In the genomic region with DNA sequence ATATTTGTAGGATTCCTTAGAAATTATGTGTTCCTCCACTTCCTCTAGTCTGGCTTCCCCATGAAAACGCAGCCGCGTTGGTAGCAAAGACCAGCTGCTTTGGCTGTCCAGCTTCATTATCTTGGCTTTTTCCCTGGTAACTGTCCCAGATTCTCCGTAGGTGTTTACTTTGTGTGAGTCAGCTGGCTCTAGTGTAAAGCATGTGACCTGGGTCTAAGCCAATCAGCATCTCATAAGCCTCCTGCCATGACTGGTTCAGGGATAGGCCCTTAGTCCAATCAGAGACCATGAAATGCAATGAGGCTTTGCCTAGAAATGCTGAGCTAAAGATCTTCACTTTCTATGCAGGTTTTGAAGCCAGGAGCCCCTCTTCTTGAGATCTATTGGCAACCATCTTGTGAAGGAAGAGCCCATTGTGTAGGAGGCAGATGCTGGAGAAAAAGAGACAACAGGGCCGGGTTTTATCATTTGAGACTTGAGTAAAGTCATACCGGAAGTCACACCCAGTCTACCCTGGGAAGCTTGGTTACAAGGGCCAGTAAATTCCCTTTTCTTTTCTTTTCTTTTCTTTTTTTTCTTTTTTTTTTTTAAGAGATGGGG, we compare ENCODE assay signal across 8 cellular contexts.
DNase-seq lines count a peak whose midpoint lies in the region; ATAC-seq and TF ChIP-seq lines count a peak whose summit lies in the region.
"Had no signal": no experiment of that assay in that cellular context is flagged by ENCODE, and none has a peak within 500 bp of the region (broad histone marks: within the 10 kb centered on the region; RNA-seq: fewer than 3 reads in every experiment).

No MANE protein-coding gene starts in this region.

- no peak for TF ChIP-seq CTCF in HFF-Myc (IDR thresholded peaks at IDR 0.05; ENCODE audit: low read depth, low read length, missing control alignments)

- H3K27ac Mint-ChIP-seq in activated CD8-positive, alpha-beta T cell treated with anti-CD3 and anti-CD28 coated beads, Interleukin-2, amount 10 ng/mL, durations not matched to agents 7 days and 5 days: no peak overlapping the region
- H3K27ac Mint-ChIP-seq: activated naive CD8-positive, alpha-beta T cell treated with anti-CD3 and anti-CD28 coated beads, Interleukin-2, amount 10 ng/mL, durations not matched to agents 7 days and 5 days had no signal

- no peak overlapping the region for H3K4me3 ChIP-seq in HFF-Myc (replicated peaks; ENCODE audit: low read depth, low read length)

- peaks cover 4% of the 10 kb centered on the region for H3K27me3 Mint-ChIP-seq in activated CD8-positive, alpha-beta T cell treated with anti-CD3 and anti-CD28 coated beads, Interleukin-2, amount 10 ng/mL, durations not matched to agents 7 days and 5 days (ENCODE audit: low read depth)

- ATAC-seq in SK-N-SH treated with all-trans-retinoic acid at 6 μM for 48 hours: peak; percentile 72
- ATAC-seq in left ventricle myocardium superior: peak; percentile 97
- no peak for ATAC-seq in activated CD8-positive, alpha-beta T cell treated with anti-CD3 and anti-CD28 coated beads, Interleukin-2, amount 10 ng/mL, durations not matched to agents 7 days and 5 days
- no peak for ATAC-seq in HG02938 (IDR thresholded peaks at IDR 0.05; ENCODE audit: unreplicated experiment)
- no peak for ATAC-seq in activated CD4-positive, CD25-positive, alpha-beta regulatory T cell treated with anti-CD3 and anti-CD28 coated beads, Interleukin-2, amount 50 U/mL, for 24 hours

- POLR2A ChIA-PET in activated CD8-positive, alpha-beta T cell treated with anti-CD3 and anti-CD28 coated beads, Interleukin-2, amount 10 ng/mL, durations not matched to agents 7 days and 5 days (lab: Charles Lee): no interaction called here

- intact Hi-C loops in left ventricle myocardium superior (cut with micrococcal nuclease): no loop called here

- no peak overlapping the region for H3K4me3 Mint-ChIP-seq in activated CD8-positive, alpha-beta T cell treated with anti-CD3 and anti-CD28 coated beads, Interleukin-2, amount 10 ng/mL, durations not matched to agents 7 days and 5 days
- H3K4me3 Mint-ChIP-seq: activated naive CD8-positive, alpha-beta T cell treated with anti-CD3 and anti-CD28 coated beads, Interleukin-2, amount 10 ng/mL, durations not matched to agents 7 days and 5 days had no signal

- H3K4me1 Mint-ChIP-seq in activated CD8-positive, alpha-beta T cell treated with anti-CD3 and anti-CD28 coated beads, Interleukin-2, amount 10 ng/mL, durations not matched to agents 7 days and 5 days (ENCODE audit: low read depth): peaks cover 6% of the 10 kb centered on the region

- peaks cover 2% of the 10 kb centered on the region for H3K9me3 Mint-ChIP-seq in activated CD8-positive, alpha-beta T cell treated with anti-CD3 and anti-CD28 coated beads, Interleukin-2, amount 10 ng/mL, durations not matched to agents 7 days and 5 days (ENCODE audit: insufficient read depth)

- DNase-seq in HFF-Myc (ENCODE audit: extremely low read depth, low read depth): peak; percentile 96
- DNase-seq in left ventricle myocardium superior: peak; percentile 64
- DNase-seq in smooth muscle cell of the brain vasculature (ENCODE audit: low read depth, low spot score): peak; percentile 20
- no peak for DNase-seq in activated CD8-positive, alpha-beta T cell treated with anti-CD3 and anti-CD28 coated beads, Interleukin-2, amount 10 ng/mL, durations not matched to agents 7 days and 5 days
- DNase-seq: activated naive CD8-positive, alpha-beta T cell treated with anti-CD3 and anti-CD28 coated beads, Interleukin-2, amount 10 ng/mL, durations not matched to agents 7 days and 5 days had no signal

- no peaks in the 10 kb centered on the region for H3K36me3 Mint-ChIP-seq in activated CD8-positive, alpha-beta T cell treated with anti-CD3 and anti-CD28 coated beads, Interleukin-2, amount 10 ng/mL, durations not matched to agents 7 days and 5 days (ENCODE audit: low read depth)

- CTCF ChIA-PET in activated CD8-positive, alpha-beta T cell treated with anti-CD3 and anti-CD28 coated beads, Interleukin-2, amount 10 ng/mL, durations not matched to agents 7 days and 5 days (lab: Charles Lee): interaction anchor here (1.2 kb wide), 1 partner anchor 138 kb away, joined by 3 read pairs; no protein-coding TSS in a partner anchor

TF ChIP-seq in SK-N-SH treated with all-trans-retinoic acid at 6 μM for 48 hours, 23 proteins besides CTCF, POLR2A, EP300 and RAD21:
- TF ChIP-seq BACH2 (CRISPR knock-in tag; IDR thresholded peaks at IDR 0.05; ENCODE audit: borderline replicate concordance): no peak
- TF ChIP-seq OSR1 (CRISPR knock-in tag; IDR thresholded peaks at IDR 0.05): no peak
- no peak for TF ChIP-seq ZNF565 (CRISPR knock-in tag; conservative IDR thresholded peaks at IDR 0.05; ENCODE audit: low read depth)
- TF ChIP-seq GLIS3 (CRISPR knock-in tag; IDR thresholded peaks at IDR 0.05): no peak
- TF ChIP-seq ZC3H10 (CRISPR knock-in tag; IDR thresholded peaks at IDR 0.05): no peak
- TF ChIP-seq PPARA (CRISPR knock-in tag; IDR thresholded peaks at IDR 0.05; ENCODE audit: borderline replicate concordance): no peak
- TF ChIP-seq, protein P1, sequence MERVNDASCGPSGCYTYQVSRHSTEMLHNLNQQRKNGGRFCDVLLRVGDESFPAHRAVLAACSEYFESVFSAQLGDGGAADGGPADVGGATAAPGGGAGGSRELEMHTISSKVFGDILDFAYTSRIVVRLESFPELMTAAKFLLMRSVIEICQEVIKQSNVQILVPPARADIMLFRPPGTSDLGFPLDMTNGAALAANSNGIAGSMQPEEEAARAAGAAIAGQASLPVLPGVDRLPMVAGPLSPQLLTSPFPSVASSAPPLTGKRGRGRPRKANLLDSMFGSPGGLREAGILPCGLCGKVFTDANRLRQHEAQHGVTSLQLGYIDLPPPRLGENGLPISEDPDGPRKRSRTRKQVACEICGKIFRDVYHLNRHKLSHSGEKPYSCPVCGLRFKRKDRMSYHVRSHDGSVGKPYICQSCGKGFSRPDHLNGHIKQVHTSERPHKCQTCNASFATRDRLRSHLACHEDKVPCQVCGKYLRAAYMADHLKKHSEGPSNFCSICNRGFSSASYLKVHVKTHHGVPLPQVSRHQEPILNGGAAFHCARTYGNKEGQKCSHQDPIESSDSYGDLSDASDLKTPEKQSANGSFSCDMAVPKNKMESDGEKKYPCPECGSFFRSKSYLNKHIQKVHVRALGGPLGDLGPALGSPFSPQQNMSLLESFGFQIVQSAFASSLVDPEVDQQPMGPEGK (CRISPR knock-in tag; IDR thresholded peaks at IDR 0.05; ENCODE audit: borderline replicate concordance): no peak
- TF ChIP-seq, protein P2, sequence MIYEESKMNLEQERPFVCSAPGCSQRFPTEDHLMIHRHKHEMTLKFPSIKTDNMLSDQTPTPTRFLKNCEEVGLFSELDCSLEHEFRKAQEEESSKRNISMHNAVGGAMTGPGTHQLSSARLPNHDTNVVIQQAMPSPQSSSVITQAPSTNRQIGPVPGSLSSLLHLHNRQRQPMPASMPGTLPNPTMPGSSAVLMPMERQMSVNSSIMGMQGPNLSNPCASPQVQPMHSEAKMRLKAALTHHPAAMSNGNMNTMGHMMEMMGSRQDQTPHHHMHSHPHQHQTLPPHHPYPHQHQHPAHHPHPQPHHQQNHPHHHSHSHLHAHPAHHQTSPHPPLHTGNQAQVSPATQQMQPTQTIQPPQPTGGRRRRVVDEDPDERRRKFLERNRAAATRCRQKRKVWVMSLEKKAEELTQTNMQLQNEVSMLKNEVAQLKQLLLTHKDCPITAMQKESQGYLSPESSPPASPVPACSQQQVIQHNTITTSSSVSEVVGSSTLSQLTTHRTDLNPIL (CRISPR knock-in tag; IDR thresholded peaks at IDR 0.05; ENCODE audit: low read depth): no peak
- TF ChIP-seq, protein P3, sequence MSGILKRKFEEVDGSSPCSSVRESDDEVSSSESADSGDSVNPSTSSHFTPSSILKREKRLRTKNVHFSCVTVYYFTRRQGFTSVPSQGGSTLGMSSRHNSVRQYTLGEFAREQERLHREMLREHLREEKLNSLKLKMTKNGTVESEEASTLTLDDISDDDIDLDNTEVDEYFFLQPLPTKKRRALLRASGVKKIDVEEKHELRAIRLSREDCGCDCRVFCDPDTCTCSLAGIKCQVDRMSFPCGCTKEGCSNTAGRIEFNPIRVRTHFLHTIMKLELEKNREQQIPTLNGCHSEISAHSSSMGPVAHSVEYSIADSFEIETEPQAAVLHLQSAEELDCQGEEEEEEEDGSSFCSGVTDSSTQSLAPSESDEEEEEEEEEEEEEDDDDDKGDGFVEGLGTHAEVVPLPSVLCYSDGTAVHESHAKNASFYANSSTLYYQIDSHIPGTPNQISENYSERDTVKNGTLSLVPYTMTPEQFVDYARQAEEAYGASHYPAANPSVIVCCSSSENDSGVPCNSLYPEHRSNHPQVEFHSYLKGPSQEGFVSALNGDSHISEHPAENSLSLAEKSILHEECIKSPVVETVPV (CRISPR knock-in tag; IDR thresholded peaks at IDR 0.05): no peak
- TF ChIP-seq TCF4 (CRISPR knock-in tag; IDR thresholded peaks at IDR 0.05; ENCODE audit: borderline replicate concordance): no peak
- no peak for TF ChIP-seq RARB (CRISPR knock-in tag; IDR thresholded peaks at IDR 0.05)
- TF ChIP-seq ZNF70 (CRISPR knock-in tag; IDR thresholded peaks at IDR 0.05): no peak
- TF ChIP-seq, protein P4, sequence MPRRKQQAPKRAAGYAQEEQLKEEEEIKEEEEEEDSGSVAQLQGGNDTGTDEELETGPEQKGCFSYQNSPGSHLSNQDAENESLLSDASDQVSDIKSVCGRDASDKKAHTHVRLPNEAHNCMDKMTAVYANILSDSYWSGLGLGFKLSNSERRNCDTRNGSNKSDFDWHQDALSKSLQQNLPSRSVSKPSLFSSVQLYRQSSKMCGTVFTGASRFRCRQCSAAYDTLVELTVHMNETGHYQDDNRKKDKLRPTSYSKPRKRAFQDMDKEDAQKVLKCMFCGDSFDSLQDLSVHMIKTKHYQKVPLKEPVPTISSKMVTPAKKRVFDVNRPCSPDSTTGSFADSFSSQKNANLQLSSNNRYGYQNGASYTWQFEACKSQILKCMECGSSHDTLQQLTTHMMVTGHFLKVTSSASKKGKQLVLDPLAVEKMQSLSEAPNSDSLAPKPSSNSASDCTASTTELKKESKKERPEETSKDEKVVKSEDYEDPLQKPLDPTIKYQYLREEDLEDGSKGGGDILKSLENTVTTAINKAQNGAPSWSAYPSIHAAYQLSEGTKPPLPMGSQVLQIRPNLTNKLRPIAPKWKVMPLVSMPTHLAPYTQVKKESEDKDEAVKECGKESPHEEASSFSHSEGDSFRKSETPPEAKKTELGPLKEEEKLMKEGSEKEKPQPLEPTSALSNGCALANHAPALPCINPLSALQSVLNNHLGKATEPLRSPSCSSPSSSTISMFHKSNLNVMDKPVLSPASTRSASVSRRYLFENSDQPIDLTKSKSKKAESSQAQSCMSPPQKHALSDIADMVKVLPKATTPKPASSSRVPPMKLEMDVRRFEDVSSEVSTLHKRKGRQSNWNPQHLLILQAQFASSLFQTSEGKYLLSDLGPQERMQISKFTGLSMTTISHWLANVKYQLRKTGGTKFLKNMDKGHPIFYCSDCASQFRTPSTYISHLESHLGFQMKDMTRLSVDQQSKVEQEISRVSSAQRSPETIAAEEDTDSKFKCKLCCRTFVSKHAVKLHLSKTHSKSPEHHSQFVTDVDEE (CRISPR knock-in tag; IDR thresholded peaks at IDR 0.05): no peak
- no peak for TF ChIP-seq SNAI2 (CRISPR knock-in tag; IDR thresholded peaks at IDR 0.05)
- no peak for TF ChIP-seq ZFP3 (CRISPR knock-in tag; IDR thresholded peaks at IDR 0.05)

Comparison
In these comparisons a context has a peak if more than half of its experiments do, and no peak if none do; other contexts are left out.
1. ATAC-seq: peak in SK-N-SH treated with all-trans-retinoic acid at 6 μM for 48 hours (single experiment) and left ventricle myocardium superior (single experiment); none in activated CD8-positive, alpha-beta T cell treated with anti-CD3 and anti-CD28 coated beads, Interleukin-2, amount 10 ng/mL, durations not matched to agents 7 days and 5 days (single experiment), HG02938 (single experiment) and activated CD4-positive, CD25-positive, alpha-beta regulatory T cell treated with anti-CD3 and anti-CD28 coated beads, Interleukin-2, amount 50 U/mL, for 24 hours (0 of 2).